1 cellular context compared by ENCODE assay signal in the genomic region with DNA sequence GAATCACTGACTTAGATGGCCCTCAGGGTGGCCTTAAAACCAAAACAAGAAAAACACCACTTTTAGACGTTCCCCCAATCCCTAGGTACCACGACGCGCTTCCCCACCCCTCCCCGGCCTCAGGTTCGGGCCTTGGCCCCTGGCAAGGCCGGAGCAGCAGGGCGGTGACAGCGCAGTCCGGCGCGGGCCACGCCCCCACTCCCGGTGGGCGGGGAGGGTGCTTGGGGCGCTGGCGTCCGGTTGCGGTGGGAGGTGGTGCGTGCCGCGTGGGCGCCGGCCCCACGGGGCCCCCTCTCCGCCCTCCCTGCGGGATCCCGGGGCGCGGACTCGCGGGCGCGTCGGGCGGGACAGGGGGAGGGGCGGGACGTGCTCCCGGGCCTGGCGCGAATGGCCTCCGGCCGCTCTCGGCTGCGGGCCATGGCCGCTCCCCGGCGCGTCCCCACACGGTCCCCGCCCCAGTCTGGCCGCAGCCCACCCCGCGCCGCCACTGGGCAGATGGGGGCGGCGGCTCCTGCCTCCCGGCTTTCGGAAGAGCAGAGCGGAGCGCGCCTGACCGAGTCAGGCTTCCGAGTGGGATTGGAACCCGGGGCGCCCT.
A peak's percentile ranks its signal among the peaks of the same experiment; 100 is the strongest.
TF ChIP-seq lines count a peak whose summit lies in the region.

No MANE protein-coding gene starts in this region.

TF ChIP-seq in HepG2, 621 proteins besides CTCF, POLR2A, EP300 and RAD21 (continued from another document and continues in another):
- TF ChIP-seq, protein P1, sequence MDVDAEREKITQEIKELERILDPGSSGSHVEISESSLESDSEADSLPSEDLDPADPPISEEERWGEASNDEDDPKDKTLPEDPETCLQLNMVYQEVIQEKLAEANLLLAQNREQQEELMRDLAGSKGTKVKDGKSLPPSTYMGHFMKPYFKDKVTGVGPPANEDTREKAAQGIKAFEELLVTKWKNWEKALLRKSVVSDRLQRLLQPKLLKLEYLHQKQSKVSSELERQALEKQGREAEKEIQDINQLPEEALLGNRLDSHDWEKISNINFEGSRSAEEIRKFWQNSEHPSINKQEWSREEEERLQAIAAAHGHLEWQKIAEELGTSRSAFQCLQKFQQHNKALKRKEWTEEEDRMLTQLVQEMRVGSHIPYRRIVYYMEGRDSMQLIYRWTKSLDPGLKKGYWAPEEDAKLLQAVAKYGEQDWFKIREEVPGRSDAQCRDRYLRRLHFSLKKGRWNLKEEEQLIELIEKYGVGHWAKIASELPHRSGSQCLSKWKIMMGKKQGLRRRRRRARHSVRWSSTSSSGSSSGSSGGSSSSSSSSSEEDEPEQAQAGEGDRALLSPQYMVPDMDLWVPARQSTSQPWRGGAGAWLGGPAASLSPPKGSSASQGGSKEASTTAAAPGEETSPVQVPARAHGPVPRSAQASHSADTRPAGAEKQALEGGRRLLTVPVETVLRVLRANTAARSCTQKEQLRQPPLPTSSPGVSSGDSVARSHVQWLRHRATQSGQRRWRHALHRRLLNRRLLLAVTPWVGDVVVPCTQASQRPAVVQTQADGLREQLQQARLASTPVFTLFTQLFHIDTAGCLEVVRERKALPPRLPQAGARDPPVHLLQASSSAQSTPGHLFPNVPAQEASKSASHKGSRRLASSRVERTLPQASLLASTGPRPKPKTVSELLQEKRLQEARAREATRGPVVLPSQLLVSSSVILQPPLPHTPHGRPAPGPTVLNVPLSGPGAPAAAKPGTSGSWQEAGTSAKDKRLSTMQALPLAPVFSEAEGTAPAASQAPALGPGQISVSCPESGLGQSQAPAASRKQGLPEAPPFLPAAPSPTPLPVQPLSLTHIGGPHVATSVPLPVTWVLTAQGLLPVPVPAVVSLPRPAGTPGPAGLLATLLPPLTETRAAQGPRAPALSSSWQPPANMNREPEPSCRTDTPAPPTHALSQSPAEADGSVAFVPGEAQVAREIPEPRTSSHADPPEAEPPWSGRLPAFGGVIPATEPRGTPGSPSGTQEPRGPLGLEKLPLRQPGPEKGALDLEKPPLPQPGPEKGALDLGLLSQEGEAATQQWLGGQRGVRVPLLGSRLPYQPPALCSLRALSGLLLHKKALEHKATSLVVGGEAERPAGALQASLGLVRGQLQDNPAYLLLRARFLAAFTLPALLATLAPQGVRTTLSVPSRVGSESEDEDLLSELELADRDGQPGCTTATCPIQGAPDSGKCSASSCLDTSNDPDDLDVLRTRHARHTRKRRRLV (CRISPR knock-in tag; IDR thresholded peaks at IDR 0.05) = no peak
- TF ChIP-seq ZNF746 (CRISPR knock-in tag; IDR thresholded peaks at IDR 0.05) (peak; percentile 68; the same call in 1 of the 2 replicates), ZNF703 (CRISPR knock-in tag; IDR thresholded peaks at IDR 0.05; ENCODE audit: borderline replicate concordance) (no peak), SP1 (IDR thresholded peaks at IDR 0.05) (no peak), SP1 (CRISPR knock-in tag; IDR thresholded peaks at IDR 0.05) (no peak), RXRB (CRISPR knock-in tag; IDR thresholded peaks at IDR 0.05; ENCODE audit: borderline replicate concordance) (0 out of 2 replicates have a peak, but pooled peaks have one; percentile 8), NFYC (CRISPR knock-in tag; IDR thresholded peaks at IDR 0.05) (no peak), ZNF274 (CRISPR knock-in tag; IDR thresholded peaks at IDR 0.05) (no peak; the same call in 1 of the 2 replicates), CBX2 (IDR thresholded peaks at IDR 0.05; ENCODE audit: low read depth, low read length) (no peak), CBX2 (CRISPR knock-in tag; IDR thresholded peaks at IDR 0.05; ENCODE audit: low read depth) (peak; percentile 87; the same call in 1 of the 2 replicates), TRIM24 (CRISPR knock-in tag; IDR thresholded peaks at IDR 0.05) (no peak), HNRNPH1 (optimal IDR thresholded peaks at IDR 0.05; ENCODE audit: low read depth, low read length) (no peak), MYNN (CRISPR knock-in tag; IDR thresholded peaks at IDR 0.05; ENCODE audit: low read depth) (no peak), YY1 (IDR thresholded peaks at IDR 0.05; ENCODE audit: insufficient read depth, insufficient replicate concordance, low read depth, low read length) (peak; percentile 91), IKZF4 (CRISPR knock-in tag; IDR thresholded peaks at IDR 0.05; ENCODE audit: borderline replicate concordance, low read depth, not compliant biosample characterization) (peak; percentile 60), ZNF430 (CRISPR knock-in tag; IDR thresholded peaks at IDR 0.05) (0 out of 2 replicates have a peak, but pooled peaks have one; percentile 7), KLF13 (CRISPR knock-in tag; IDR thresholded peaks at IDR 0.05) (no peak), IRF2 (CRISPR knock-in tag; IDR thresholded peaks at IDR 0.05) (no peak), ZNF839 (CRISPR knock-in tag; IDR thresholded peaks at IDR 0.05; ENCODE audit: borderline replicate concordance) (0 out of 2 replicates have a peak, but pooled peaks have one; percentile 56), KLF15 (CRISPR knock-in tag; IDR thresholded peaks at IDR 0.05; ENCODE audit: borderline replicate concordance) (no peak), RFX5 (IDR thresholded peaks at IDR 0.05; ENCODE audit: low read depth, low read length) (no peak), RNF2 (conservative IDR thresholded peaks at IDR 0.05; ENCODE audit: low read depth) (0 out of 2 replicates have a peak, but pooled peaks have one; percentile 42), ASH2L (IDR thresholded peaks at IDR 0.05; ENCODE audit: insufficient read length, low read depth, low read length) (no peak), MAF1 (CRISPR knock-in tag; IDR thresholded peaks at IDR 0.05; ENCODE audit: borderline replicate concordance) (no peak), NRL (CRISPR knock-in tag; IDR thresholded peaks at IDR 0.05; ENCODE audit: borderline replicate concordance) (peak; percentile 78), ZNF775 (CRISPR knock-in tag; IDR thresholded peaks at IDR 0.05; ENCODE audit: borderline replicate concordance) (no peak), HOXA9 (CRISPR knock-in tag; IDR thresholded peaks at IDR 0.05; ENCODE audit: borderline replicate concordance) (no peak), NR2F2 (IDR thresholded peaks at IDR 0.05; ENCODE audit: borderline replicate concordance, low read depth) (no peak), FLYWCH1 (CRISPR knock-in tag; IDR thresholded peaks at IDR 0.05) (no peak), ZFYVE20 (CRISPR knock-in tag; IDR thresholded peaks at IDR 0.05; ENCODE audit: borderline replicate concordance, low read depth) (0 out of 2 replicates have a peak, but pooled peaks have one; percentile 55)
- TF ChIP-seq, protein P2, sequence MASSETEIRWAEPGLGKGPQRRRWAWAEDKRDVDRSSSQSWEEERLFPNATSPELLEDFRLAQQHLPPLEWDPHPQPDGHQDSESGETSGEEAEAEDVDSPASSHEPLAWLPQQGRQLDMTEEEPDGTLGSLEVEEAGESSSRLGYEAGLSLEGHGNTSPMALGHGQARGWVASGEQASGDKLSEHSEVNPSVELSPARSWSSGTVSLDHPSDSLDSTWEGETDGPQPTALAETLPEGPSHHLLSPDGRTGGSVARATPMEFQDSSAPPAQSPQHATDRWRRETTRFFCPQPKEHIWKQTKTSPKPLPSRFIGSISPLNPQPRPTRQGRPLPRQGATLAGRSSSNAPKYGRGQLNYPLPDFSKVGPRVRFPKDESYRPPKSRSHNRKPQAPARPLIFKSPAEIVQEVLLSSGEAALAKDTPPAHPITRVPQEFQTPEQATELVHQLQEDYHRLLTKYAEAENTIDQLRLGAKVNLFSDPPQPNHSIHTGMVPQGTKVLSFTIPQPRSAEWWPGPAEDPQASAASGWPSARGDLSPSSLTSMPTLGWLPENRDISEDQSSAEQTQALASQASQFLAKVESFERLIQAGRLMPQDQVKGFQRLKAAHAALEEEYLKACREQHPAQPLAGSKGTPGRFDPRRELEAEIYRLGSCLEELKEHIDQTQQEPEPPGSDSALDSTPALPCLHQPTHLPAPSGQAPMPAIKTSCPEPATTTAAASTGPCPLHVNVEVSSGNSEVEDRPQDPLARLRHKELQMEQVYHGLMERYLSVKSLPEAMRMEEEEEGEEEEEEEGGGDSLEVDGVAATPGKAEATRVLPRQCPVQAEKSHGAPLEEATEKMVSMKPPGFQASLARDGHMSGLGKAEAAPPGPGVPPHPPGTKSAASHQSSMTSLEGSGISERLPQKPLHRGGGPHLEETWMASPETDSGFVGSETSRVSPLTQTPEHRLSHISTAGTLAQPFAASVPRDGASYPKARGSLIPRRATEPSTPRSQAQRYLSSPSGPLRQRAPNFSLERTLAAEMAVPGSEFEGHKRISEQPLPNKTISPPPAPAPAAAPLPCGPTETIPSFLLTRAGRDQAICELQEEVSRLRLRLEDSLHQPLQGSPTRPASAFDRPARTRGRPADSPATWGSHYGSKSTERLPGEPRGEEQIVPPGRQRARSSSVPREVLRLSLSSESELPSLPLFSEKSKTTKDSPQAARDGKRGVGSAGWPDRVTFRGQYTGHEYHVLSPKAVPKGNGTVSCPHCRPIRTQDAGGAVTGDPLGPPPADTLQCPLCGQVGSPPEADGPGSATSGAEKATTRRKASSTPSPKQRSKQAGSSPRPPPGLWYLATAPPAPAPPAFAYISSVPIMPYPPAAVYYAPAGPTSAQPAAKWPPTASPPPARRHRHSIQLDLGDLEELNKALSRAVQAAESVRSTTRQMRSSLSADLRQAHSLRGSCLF (CRISPR knock-in tag; IDR thresholded peaks at IDR 0.05; ENCODE audit: borderline replicate concordance) = no peak
- TF ChIP-seq, protein P3, sequence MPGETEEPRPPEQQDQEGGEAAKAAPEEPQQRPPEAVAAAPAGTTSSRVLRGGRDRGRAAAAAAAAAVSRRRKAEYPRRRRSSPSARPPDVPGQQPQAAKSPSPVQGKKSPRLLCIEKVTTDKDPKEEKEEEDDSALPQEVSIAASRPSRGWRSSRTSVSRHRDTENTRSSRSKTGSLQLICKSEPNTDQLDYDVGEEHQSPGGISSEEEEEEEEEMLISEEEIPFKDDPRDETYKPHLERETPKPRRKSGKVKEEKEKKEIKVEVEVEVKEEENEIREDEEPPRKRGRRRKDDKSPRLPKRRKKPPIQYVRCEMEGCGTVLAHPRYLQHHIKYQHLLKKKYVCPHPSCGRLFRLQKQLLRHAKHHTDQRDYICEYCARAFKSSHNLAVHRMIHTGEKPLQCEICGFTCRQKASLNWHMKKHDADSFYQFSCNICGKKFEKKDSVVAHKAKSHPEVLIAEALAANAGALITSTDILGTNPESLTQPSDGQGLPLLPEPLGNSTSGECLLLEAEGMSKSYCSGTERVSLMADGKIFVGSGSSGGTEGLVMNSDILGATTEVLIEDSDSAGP (CRISPR knock-in tag; IDR thresholded peaks at IDR 0.05; ENCODE audit: borderline replicate concordance) = no peak; the same call in 1 of the 2 replicates
- TF ChIP-seq, protein P4, sequence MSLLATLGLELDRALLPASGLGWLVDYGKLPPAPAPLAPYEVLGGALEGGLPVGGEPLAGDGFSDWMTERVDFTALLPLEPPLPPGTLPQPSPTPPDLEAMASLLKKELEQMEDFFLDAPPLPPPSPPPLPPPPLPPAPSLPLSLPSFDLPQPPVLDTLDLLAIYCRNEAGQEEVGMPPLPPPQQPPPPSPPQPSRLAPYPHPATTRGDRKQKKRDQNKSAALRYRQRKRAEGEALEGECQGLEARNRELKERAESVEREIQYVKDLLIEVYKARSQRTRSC (CRISPR knock-in tag; IDR thresholded peaks at IDR 0.05; ENCODE audit: low read depth) = no peak
- TF ChIP-seq, protein P5, sequence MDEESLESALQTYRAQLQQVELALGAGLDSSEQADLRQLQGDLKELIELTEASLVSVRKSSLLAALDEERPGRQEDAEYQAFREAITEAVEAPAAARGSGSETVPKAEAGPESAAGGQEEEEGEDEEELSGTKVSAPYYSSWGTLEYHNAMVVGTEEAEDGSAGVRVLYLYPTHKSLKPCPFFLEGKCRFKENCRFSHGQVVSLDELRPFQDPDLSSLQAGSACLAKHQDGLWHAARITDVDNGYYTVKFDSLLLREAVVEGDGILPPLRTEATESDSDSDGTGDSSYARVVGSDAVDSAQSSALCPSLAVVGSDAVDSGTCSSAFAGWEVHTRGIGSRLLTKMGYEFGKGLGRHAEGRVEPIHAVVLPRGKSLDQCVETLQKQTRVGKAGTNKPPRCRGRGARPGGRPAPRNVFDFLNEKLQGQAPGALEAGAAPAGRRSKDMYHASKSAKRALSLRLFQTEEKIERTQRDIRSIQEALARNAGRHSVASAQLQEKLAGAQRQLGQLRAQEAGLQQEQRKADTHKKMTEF (CRISPR knock-in tag; IDR thresholded peaks at IDR 0.05) = no peak
- TF ChIP-seq, protein P6, sequence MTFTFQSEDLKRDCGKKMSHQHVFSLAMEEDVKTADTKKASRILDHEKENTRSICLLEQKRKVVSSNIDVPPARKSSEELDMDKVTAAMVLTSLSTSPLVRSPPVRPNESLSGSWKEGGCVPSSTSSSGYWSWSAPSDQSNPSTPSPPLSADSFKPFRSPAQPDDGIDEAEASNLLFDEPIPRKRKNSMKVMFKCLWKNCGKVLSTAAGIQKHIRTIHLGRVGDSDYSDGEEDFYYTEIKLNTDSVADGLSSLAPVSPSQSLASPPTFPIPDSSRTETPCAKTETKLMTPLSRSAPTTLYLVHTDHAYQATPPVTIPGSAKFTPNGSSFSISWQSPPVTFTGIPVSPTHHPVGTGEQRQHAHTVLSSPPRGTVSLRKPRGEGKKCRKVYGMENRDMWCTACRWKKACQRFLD (CRISPR knock-in tag; IDR thresholded peaks at IDR 0.05; ENCODE audit: borderline replicate concordance) = 0 out of 2 replicates have a peak, but pooled peaks have one; percentile 34
- TF ChIP-seq, protein P7, sequence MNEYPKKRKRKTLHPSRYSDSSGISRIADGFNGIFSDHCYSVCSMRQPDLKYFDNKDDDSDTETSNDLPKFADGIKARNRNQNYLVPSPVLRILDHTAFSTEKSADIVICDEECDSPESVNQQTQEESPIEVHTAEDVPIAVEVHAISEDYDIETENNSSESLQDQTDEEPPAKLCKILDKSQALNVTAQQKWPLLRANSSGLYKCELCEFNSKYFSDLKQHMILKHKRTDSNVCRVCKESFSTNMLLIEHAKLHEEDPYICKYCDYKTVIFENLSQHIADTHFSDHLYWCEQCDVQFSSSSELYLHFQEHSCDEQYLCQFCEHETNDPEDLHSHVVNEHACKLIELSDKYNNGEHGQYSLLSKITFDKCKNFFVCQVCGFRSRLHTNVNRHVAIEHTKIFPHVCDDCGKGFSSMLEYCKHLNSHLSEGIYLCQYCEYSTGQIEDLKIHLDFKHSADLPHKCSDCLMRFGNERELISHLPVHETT (CRISPR knock-in tag; conservative IDR thresholded peaks at IDR 0.05) = no peak
- TF ChIP-seq, protein P8, sequence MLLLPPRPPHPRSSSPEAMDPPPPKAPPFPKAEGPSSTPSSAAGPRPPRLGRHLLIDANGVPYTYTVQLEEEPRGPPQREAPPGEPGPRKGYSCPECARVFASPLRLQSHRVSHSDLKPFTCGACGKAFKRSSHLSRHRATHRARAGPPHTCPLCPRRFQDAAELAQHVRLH (CRISPR knock-in tag; IDR thresholded peaks at IDR 0.05; ENCODE audit: borderline replicate concordance, low read depth) = no peak
- TF ChIP-seq, protein P9, sequence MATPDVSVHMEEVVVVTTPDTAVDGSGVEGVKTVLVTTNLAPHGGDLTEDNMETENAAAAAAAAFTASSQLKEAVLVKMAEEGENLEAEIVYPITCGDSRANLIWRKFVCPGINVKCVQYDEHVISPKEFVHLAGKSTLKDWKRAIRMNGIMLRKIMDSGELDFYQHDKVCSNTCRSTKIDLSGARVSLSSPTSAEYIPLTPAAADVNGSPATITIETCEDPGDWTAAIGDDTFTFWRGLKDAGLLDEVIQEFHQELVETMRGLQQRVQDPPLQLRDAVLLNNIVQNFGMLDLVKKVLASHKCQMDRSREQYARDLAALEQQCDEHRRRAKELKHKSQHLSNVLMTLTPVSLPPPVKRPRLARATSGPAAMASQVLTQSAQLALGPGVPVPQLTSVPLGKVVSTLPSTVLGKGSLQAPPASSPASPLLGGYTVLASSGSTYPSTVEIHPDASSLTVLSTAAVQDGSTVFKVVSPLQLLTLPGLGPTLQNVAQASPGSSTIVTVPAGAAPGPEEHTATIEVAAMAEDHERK (CRISPR knock-in tag; IDR thresholded peaks at IDR 0.05; ENCODE audit: low read depth) = no peak
